ENCODE assay signal across 1 cellular context in genomic region chr20:56788041-56788670, GRCh38.
TF ChIP-seq lines count a peak whose summit lies in the region.

No MANE protein-coding gene starts in this region.

TF ChIP-seq in A549, 52 proteins besides CTCF, POLR2A, EP300 and RAD21 (continued from another document):
- TF ChIP-seq REST (IDR thresholded peaks at IDR 0.05) (peak; percentile 67), CHD4 (IDR thresholded peaks at IDR 0.05; ENCODE audit: borderline replicate concordance) (peak; percentile 99), FOSB (CRISPR knock-in tag; IDR thresholded peaks at IDR 0.05) (peak; percentile 93), CEBPB (IDR thresholded peaks at IDR 0.05) (peak; percentile 99 to 100), RCOR1 (IDR thresholded peaks at IDR 0.05; ENCODE audit: low read depth, low read length) (peak; percentile 92), ESRRA (IDR thresholded peaks at IDR 0.05; ENCODE audit: borderline replicate concordance, low read length) (0 out of 2 replicates have a peak, but pooled peaks have one; percentile 47), KDM1A (IDR thresholded peaks at IDR 0.05; ENCODE audit: low read depth) (peak; percentile 100), USF2 (IDR thresholded peaks at IDR 0.05) (peak; percentile 66), JUN (IDR thresholded peaks at IDR 0.05) (peak; percentile 93 to 96), CHD2 (IDR thresholded peaks at IDR 0.05; ENCODE audit: low read length, partially characterized antibody) (no peak), TFCP2L1 (CRISPR knock-in tag; IDR thresholded peaks at IDR 0.05) (peak; percentile 47; the same call in 1 of the 2 replicates), HMGXB4 (CRISPR knock-in tag; IDR thresholded peaks at IDR 0.05; ENCODE audit: borderline replicate concordance) (peak; percentile 87; the same call in 1 of the 2 replicates), GATA3 (IDR thresholded peaks at IDR 0.05; ENCODE audit: borderline replicate concordance) (peak; percentile 98), CBX2 (IDR thresholded peaks at IDR 0.05; ENCODE audit: borderline replicate concordance, low read depth) (no peak), BHLHE40 (IDR thresholded peaks at IDR 0.05; ENCODE audit: low read depth, low read length) (no peak), SMC3 (IDR thresholded peaks at IDR 0.05) (peak; percentile 38), HOXB5 (CRISPR knock-in tag; IDR thresholded peaks at IDR 0.05) (peak; percentile 85), EHMT2 (IDR thresholded peaks at IDR 0.05; ENCODE audit: low read depth) (no peak), NFE2L2 (conservative IDR thresholded peaks at IDR 0.05; ENCODE audit: low read length) (no peak), RARB (CRISPR knock-in tag; IDR thresholded peaks at IDR 0.05) (peak; percentile 33; the same call in 1 of the 2 replicates), HOXA7 (CRISPR knock-in tag; IDR thresholded peaks at IDR 0.05) (peak; percentile 55), PBX3 (IDR thresholded peaks at IDR 0.05) (peak; percentile 81; the same call in 1 of the 2 replicates), EHF (CRISPR knock-in tag; IDR thresholded peaks at IDR 0.05) (peak; percentile 53; the same call in 1 of the 2 replicates), TP53 (CRISPR knock-in tag; IDR thresholded peaks at IDR 0.05) (peak; percentile 94; the same call in 1 of the 2 replicates), HOXB13 (CRISPR knock-in tag; IDR thresholded peaks at IDR 0.05; ENCODE audit: low read depth) (no peak), PHF8 (IDR thresholded peaks at IDR 0.05; ENCODE audit: borderline replicate concordance, low read depth) (no peak), ZNF302 (CRISPR knock-in tag; IDR thresholded peaks at IDR 0.05) (peak; percentile 22; the same call in 1 of the 2 replicates), JUNB (IDR thresholded peaks at IDR 0.05) (peak; percentile 96), ELK1 (IDR thresholded peaks at IDR 0.05; ENCODE audit: low read depth, low read length) (no peak), HEYL (CRISPR knock-in tag; IDR thresholded peaks at IDR 0.05) (peak; percentile 77), ZC3H11A (IDR thresholded peaks at IDR 0.05) (no peak), NR3C1 (IDR thresholded peaks at IDR 0.05) (no peak), FOSL2 (IDR thresholded peaks at IDR 0.05) (peak; percentile 96), FOSL2 (CRISPR knock-in tag; IDR thresholded peaks at IDR 0.05) (peak; percentile 98), HDAC2 (IDR thresholded peaks at IDR 0.05) (peak; percentile 99), FOXS1 (CRISPR knock-in tag; IDR thresholded peaks at IDR 0.05) (0 out of 2 replicates have a peak, but pooled peaks have one; percentile 37), HES2 (IDR thresholded peaks at IDR 0.05) (peak; percentile 95), BCL3 (IDR thresholded peaks at IDR 0.05) (peak; percentile 89)
